12 cellular contexts compared by ENCODE assay signal in genomic region chr11:74020537-74020936, GRCh38. TPM values are rescaled to one million over a fixed set of nuclear protein-coding genes. Genes with fewer than 3 reads are reported as not detected.
DNase-seq lines count a peak whose midpoint lies in the region; ATAC-seq and TF ChIP-seq lines count a peak whose summit lies in the region.
"Had no signal": no experiment of that assay in that cellular context is flagged by ENCODE, and none has a peak within 500 bp of the region (broad histone marks: within the 10 kb centered on the region; RNA-seq: fewer than 3 reads in every experiment).

No MANE protein-coding gene starts in this region.

- H2BK15ac ChIP-seq in neuronal stem cell (ENCODE audit: low read length) = no peak overlapping the region

- no peak overlapping the region for H4K91ac ChIP-seq in neuronal stem cell (ENCODE audit: low read depth, low read length, poor library complexity)

- no peak overlapping the region for H2BK12ac ChIP-seq in neuronal stem cell (ENCODE audit: low read length)

- H2AK5ac ChIP-seq in neuronal stem cell (ENCODE audit: low read depth, low read length) = no peak overlapping the region

- intact Hi-C loops in spleen (cut with DNase I; ENCODE audit: low total_unique reads) = no loop called here

- no peak overlapping the region for H2BK5ac ChIP-seq in neuronal stem cell (ENCODE audit: low read length)

- H3K79me2 ChIP-seq in OCI-LY3 (ENCODE audit: low read length) = no peaks in the 10 kb centered on the region

- ATAC-seq in GM19025 (IDR thresholded peaks at IDR 0.05; ENCODE audit: low read depth, unreplicated experiment) (peak; percentile 64), HG02938 (IDR thresholded peaks at IDR 0.05; ENCODE audit: unreplicated experiment) (peak; percentile 44)

- H3K36me3 ChIP-seq in OCI-LY3 (replicated peaks; ENCODE audit: low read depth, low read length) (peaks cover 5% of the 10 kb centered on the region), spleen (peaks cover 0 to 54% (median 0%) of the 10 kb centered on the region in 6 donors), neuronal stem cell (replicated peaks in 1 of 2; ENCODE audit: control insufficient read depth in 2 of 2, insufficient read depth in 2 of 2, low read length in 2 of 2) (peaks cover 10 to 72% of the 10 kb centered on the region in 2 donors)

- no peak for TF ChIP-seq CTCF in OCI-LY3 (IDR thresholded peaks at IDR 0.05; ENCODE audit: low read depth, low read length)
- no peak for TF ChIP-seq CTCF in spleen (IDR thresholded peaks at IDR 0.05 in 8 of 11, conservative IDR thresholded peaks at IDR 0.05 in 3 of 11)
- TF ChIP-seq CTCF in glutamatergic neuron (IDR thresholded peaks at IDR 0.05; ENCODE audit: partially characterized antibody, unreplicated experiment) = no peak

- no peak overlapping the region for H2BK120ac ChIP-seq in neuronal stem cell (ENCODE audit: low read depth, low read length)

- no peak overlapping the region for H2AFZ ChIP-seq in OCI-LY3 (ENCODE audit: low read depth, low read length)
- H2AFZ ChIP-seq in neuronal stem cell (ENCODE audit: low read length) = no peak overlapping the region

- no peak overlapping the region for H4K8ac ChIP-seq in neuronal stem cell (ENCODE audit: low read depth, low read length)

- H3K9ac ChIP-seq in OCI-LY3 (ENCODE audit: low read length) (no peak overlapping the region), neuronal stem cell (ENCODE audit: low read depth, low read length, poor library complexity) (no peak overlapping the region)

- H3K4me1 ChIP-seq in OCI-LY3 (ENCODE audit: low read length) (peaks cover 23% of the 10 kb centered on the region), spleen (peaks cover 13 to 88% (median 44%) of the 10 kb centered on the region in 6 donors), neuronal stem cell (ENCODE audit: control insufficient read depth in 2 of 2, insufficient read depth in 1 of 2, low read depth in 1 of 2, low read length in 2 of 2) (peaks cover 0 to 1% of the 10 kb centered on the region in 2 donors)

- H3K18ac ChIP-seq in neuronal stem cell (ENCODE audit: low read length) = no peak overlapping the region

- H3K4me2 ChIP-seq in OCI-LY3 (ENCODE audit: low read length) (peak overlapping the region; percentile 45), neuronal stem cell (ENCODE audit: insufficient read depth, low read length, poor library complexity, severe bottlenecking) (no peak overlapping the region)

- H3K27me3 ChIP-seq in OCI-LY3 (ENCODE audit: low read depth, low read length) = no peaks in the 10 kb centered on the region
- no peaks in the 10 kb centered on the region for H3K27me3 ChIP-seq in spleen (replicated peaks in 1 of 7)
- no peaks in the 10 kb centered on the region for H3K27me3 ChIP-seq in neuronal stem cell (ENCODE audit: control insufficient read depth in 3 of 3, insufficient read depth in 3 of 3, low read depth in 1 of 3, low read length in 3 of 3)

- H3K4me3 ChIP-seq in OCI-LY3 (ENCODE audit: low read length) = no peak overlapping the region
- H3K4me3 ChIP-seq in spleen = no peak overlapping the region
- H3K4me3 ChIP-seq in neuronal stem cell (ENCODE audit: low read length in 2 of 2) = no peak overlapping the region

- no peak overlapping the region for H3K4me3 Mint-ChIP-seq in glutamatergic neuron (ENCODE audit: unreplicated experiment)

- no peaks in the 10 kb centered on the region for H3K79me1 ChIP-seq in neuronal stem cell (ENCODE audit: low read depth, low read length)

- DNase-seq in spleen (no peak), NCI-H2196 treated with DMSO at 0.1 percent for 48 hours (lab: John Stamatoyannopoulos, UW; ENCODE audit: unreplicated experiment) (no peak), neuronal stem cell (ENCODE audit: low spot score) (no peak), glutamatergic neuron (no peak)
- DNase-seq in activated naive CD4-positive, alpha-beta T cell (lab: John Stamatoyannopoulos, UW) = no peak
- DNase-seq: activated CD4-positive, alpha-beta T cell treated with anti-CD3 and anti-CD28 coated beads, Interleukin-2, amount 50 U/mL, for 1 hour; DMS 273 treated with DMSO at 0.1 percent for 48 hours; NCI-H146; SIG-M5 had no signal

- no peak overlapping the region for H3K14ac ChIP-seq in neuronal stem cell (ENCODE audit: low read length)

- H3K4ac ChIP-seq in neuronal stem cell (ENCODE audit: low read length) = no peak overlapping the region

- H3K9me3 ChIP-seq in OCI-LY3 (ENCODE audit: insufficient read depth, low read length) = no peaks in the 10 kb centered on the region
- no peaks in the 10 kb centered on the region for H3K9me3 ChIP-seq in spleen
- H3K9me3 ChIP-seq in neuronal stem cell (replicated peaks in 1 of 2; ENCODE audit: control insufficient read depth in 2 of 2, insufficient read depth in 1 of 2, low read depth in 1 of 2, low read length in 2 of 2) = no peaks in the 10 kb centered on the region

- no peaks in the 10 kb centered on the region for H3K4me1 Mint-ChIP-seq in glutamatergic neuron (ENCODE audit: low read depth, unreplicated experiment)

- TF ChIP-seq POLR2A in spleen (IDR thresholded peaks at IDR 0.05) = no peak

- 42 to 65% (median 53%) methylated on average over 5 of the region's 5 CpGs for WGBS in spleen, 5 donors
- WGBS in neuronal stem cell (ENCODE audit: extremely low coverage in 2 of 2, insufficient read length in 2 of 2, insufficient replicate concordance in 1 of 2), 2 donors = no CpG with 5 or more reads among the region's 5 CpGs

- H4K20me1 ChIP-seq in OCI-LY3 (ENCODE audit: insufficient read depth, low read length) = no peaks in the 10 kb centered on the region

- H3K27ac Mint-ChIP-seq in glutamatergic neuron (ENCODE audit: unreplicated experiment) = no peak overlapping the region

- H3K27me3 Mint-ChIP-seq in glutamatergic neuron (ENCODE audit: unreplicated experiment) = peaks cover 1% of the 10 kb centered on the region

- no peaks in the 10 kb centered on the region for H3K9me3 Mint-ChIP-seq in glutamatergic neuron (ENCODE audit: unreplicated experiment)

- H3K36me3 Mint-ChIP-seq in glutamatergic neuron (ENCODE audit: unreplicated experiment) = peaks cover 7% of the 10 kb centered on the region

- no peak overlapping the region for H3K23ac ChIP-seq in neuronal stem cell (ENCODE audit: low read depth, low read length, poor library complexity)

- H3K27ac ChIP-seq in OCI-LY3 (ENCODE audit: low read length) = no peak overlapping the region
- H3K27ac ChIP-seq in spleen = peak overlapping the region in 7 of 8 donors; percentile 2 to 83 (median 75)
- H3K27ac ChIP-seq in neuronal stem cell (replicated peaks; ENCODE audit: low read length) = no peak overlapping the region

RNA-seq across cellular contexts. Expression of gene UCP3, which starts 11.7 kb away (rescaled TPM):
- total RNA-seq in spleen (1 to 10 TPM; 2.0 to 7.1 (median 4.8) TPM), glutamatergic neuron (ENCODE audit: unreplicated experiment) (7.6 TPM)
- 1 to 10 TPM in 2 of 3 donors, under 1 TPM in 1; 0.68 to 2.6 (median 1.5) TPM for polyA plus RNA-seq in spleen
- 0.68 TPM for polyA plus RNA-seq in neuronal stem cell (2013, experiment 1 of 2)
- 0.89 TPM for polyA plus RNA-seq in neuronal stem cell (2013, experiment 2 of 2)

RNA-seq across cellular contexts. Expression of gene UCP2, which starts 37.9 kb away (rescaled TPM):
- total RNA-seq in spleen (100 to 1,000 TPM; 369 to 556 (median 427) TPM), glutamatergic neuron (ENCODE audit: unreplicated experiment) (91.1 TPM)
- polyA plus RNA-seq in spleen = 100 to 1,000 TPM; 209 to 281 (median 275) TPM
- polyA plus RNA-seq in neuronal stem cell (2013, experiment 1 of 2) = 66.7 TPM
- 65.7 TPM for polyA plus RNA-seq in neuronal stem cell (2013, experiment 2 of 2)

Comparison
In these comparisons a context has a peak if more than half of its experiments do, and no peak if none do; other contexts are left out.
1. H3K27ac ChIP-seq: peak in spleen (7 of 8); none in OCI-LY3 (single experiment) and neuronal stem cell (single experiment).